9 cellular contexts compared by ENCODE assay signal in genomic region chr19:17078920-17079709, GRCh38. TPM values are rescaled to one million over a fixed set of nuclear protein-coding genes. Genes with fewer than 3 reads are reported as not detected.
A peak's percentile ranks its signal among the peaks of the same experiment; 100 is the strongest.
DNase-seq lines count a peak whose midpoint lies in the region; ATAC-seq and TF ChIP-seq lines count a peak whose summit lies in the region.
"Had no signal": no experiment of that assay in that cellular context is flagged by ENCODE, and none has a peak within 500 bp of the region (broad histone marks: within the 10 kb centered on the region; RNA-seq: fewer than 3 reads in every experiment).

No MANE protein-coding gene starts in this region.

- no peak for DNase-seq in activated naive CD4-positive, alpha-beta T cell treated with anti-CD3 and anti-CD28 coated beads, Interleukin-2, amount 10 ng/mL, durations not matched to agents 7 days and 5 days
- DNase-seq in activated naive CD4-positive, alpha-beta T cell treated with anti-CD3 and anti-CD28 coated beads, Interleukin-2, amount 50 U/mL, for 16 hours, result no peak
- no peak for DNase-seq in astrocyte of the cerebellum (ENCODE audit: low read depth)
- no peak for DNase-seq in memory B cell (ENCODE audit: low spot score in 2 of 2)
- peak in 1 of 2 donors; percentile 31 for DNase-seq in upper lobe of left lung
- DNase-seq in D341Med (ENCODE audit: low spot score), result no peak
- DNase-seq in DMS53 (lab: John Stamatoyannopoulos, UW), result no peak

- H3K4me3 Mint-ChIP-seq in activated naive CD4-positive, alpha-beta T cell treated with anti-CD3 and anti-CD28 coated beads, Interleukin-2, amount 10 ng/mL, durations not matched to agents 7 days and 5 days, result peak overlapping the region; percentile 46
- peak overlapping the region; percentile 84 for H3K4me3 Mint-ChIP-seq in memory B cell

- peak overlapping the region; percentile 82 for H3K27ac Mint-ChIP-seq in activated naive CD4-positive, alpha-beta T cell treated with anti-CD3 and anti-CD28 coated beads, Interleukin-2, amount 10 ng/mL, durations not matched to agents 7 days and 5 days
- H3K27ac Mint-ChIP-seq in memory B cell, result peak overlapping the region; percentile 89

- TF ChIP-seq EP300 in upper lobe of left lung (IDR thresholded peaks at IDR 0.05), result no peak

- peaks cover 44 to 56% (median 47%) of the 10 kb centered on the region in 4 donors for H3K4me1 ChIP-seq in upper lobe of left lung

- H3K4me3 ChIP-seq in astrocyte of the cerebellum (ENCODE audit: low read depth, low read length) (peak overlapping the region; percentile 46), upper lobe of left lung (peak overlapping the region in 3 of 4 donors; percentile 4 to 29 (median 25))
- H3K4me3 ChIP-seq: SK-N-MC had no signal

- TF ChIP-seq CTCF in astrocyte of the cerebellum (IDR thresholded peaks at IDR 0.05; ENCODE audit: low read depth, low read length, missing control alignments) (no peak), upper lobe of left lung (IDR thresholded peaks at IDR 0.05) (no peak)

- no peak for TF ChIP-seq POLR2A in upper lobe of left lung (IDR thresholded peaks at IDR 0.05)

- in situ Hi-C loops in astrocyte of the cerebellum (cut with HindIII; ENCODE audit: low sequenced_read_pairs), result no loop called here

- peaks cover 59% of the 10 kb centered on the region for H3K4me1 Mint-ChIP-seq in activated naive CD4-positive, alpha-beta T cell treated with anti-CD3 and anti-CD28 coated beads, Interleukin-2, amount 10 ng/mL, durations not matched to agents 7 days and 5 days
- H3K4me1 Mint-ChIP-seq in memory B cell, result peaks cover 56% of the 10 kb centered on the region

- peak overlapping the region; percentile 80 to 88 (median 82) for H3K27ac ChIP-seq in upper lobe of left lung
- H3K27ac ChIP-seq: SK-N-MC had no signal

- no peaks in the 10 kb centered on the region for H3K9me3 Mint-ChIP-seq in activated naive CD4-positive, alpha-beta T cell treated with anti-CD3 and anti-CD28 coated beads, Interleukin-2, amount 10 ng/mL, durations not matched to agents 7 days and 5 days
- H3K9me3 Mint-ChIP-seq in memory B cell, result no peaks in the 10 kb centered on the region

- H3K9me3 ChIP-seq in upper lobe of left lung, result no peaks in the 10 kb centered on the region

- peaks cover 29% of the 10 kb centered on the region for H3K36me3 Mint-ChIP-seq in activated naive CD4-positive, alpha-beta T cell treated with anti-CD3 and anti-CD28 coated beads, Interleukin-2, amount 10 ng/mL, durations not matched to agents 7 days and 5 days
- peaks cover 3% of the 10 kb centered on the region for H3K36me3 Mint-ChIP-seq in memory B cell

- H3K36me3 ChIP-seq in upper lobe of left lung, result no peaks in the 10 kb centered on the region

- WGBS in upper lobe of left lung, 2 donors, result 66 to 78% methylated on average over 17 to 19 of the region's 19 CpGs

- CTCF ChIA-PET in activated naive CD4-positive, alpha-beta T cell treated with anti-CD3 and anti-CD28 coated beads, Interleukin-2, amount 10 ng/mL, durations not matched to agents 7 days and 5 days (lab: Charles Lee), result no interaction called here

- ATAC-seq in memory B cell (ENCODE audit: low read depth) (no peak), upper lobe of left lung (ENCODE audit: low FRiP score in 2 of 2) (no peak), GM19455 (IDR thresholded peaks at IDR 0.05; ENCODE audit: unreplicated experiment) (no peak)

- no peaks in the 10 kb centered on the region for H3K27me3 Mint-ChIP-seq in activated naive CD4-positive, alpha-beta T cell treated with anti-CD3 and anti-CD28 coated beads, Interleukin-2, amount 10 ng/mL, durations not matched to agents 7 days and 5 days
- no peaks in the 10 kb centered on the region for H3K27me3 Mint-ChIP-seq in memory B cell

- no peaks in the 10 kb centered on the region for H3K27me3 ChIP-seq in upper lobe of left lung

RNA-seq across cellular contexts. Expression of gene MYO9B, which starts 3.5 kb away (rescaled TPM):
- total RNA-seq in upper lobe of left lung, result 100 to 1,000 TPM in 4 of 6 donors, 10 to 100 TPM in 2; 72.3 to 408 (median 146) TPM

RNA-seq across cellular contexts. Expression of gene HAUS8, which starts 3.9 kb away (rescaled TPM):
- total RNA-seq in upper lobe of left lung, result 10 to 100 TPM in 2 of 6 donors, 1 to 10 TPM in 4; 4.9 to 21.0 (median 8.7) TPM

RNA-seq across cellular contexts. Expression of gene CPAMD8, which starts 52.5 kb away (rescaled TPM):
- total RNA-seq in upper lobe of left lung, result 100 to 1,000 TPM in 1 of 6 donors, 10 to 100 TPM in 5; 35.8 to 262 (median 61.1) TPM
